Comparison of ENCODE assay signal across 11 cellular contexts in the genomic region with DNA sequence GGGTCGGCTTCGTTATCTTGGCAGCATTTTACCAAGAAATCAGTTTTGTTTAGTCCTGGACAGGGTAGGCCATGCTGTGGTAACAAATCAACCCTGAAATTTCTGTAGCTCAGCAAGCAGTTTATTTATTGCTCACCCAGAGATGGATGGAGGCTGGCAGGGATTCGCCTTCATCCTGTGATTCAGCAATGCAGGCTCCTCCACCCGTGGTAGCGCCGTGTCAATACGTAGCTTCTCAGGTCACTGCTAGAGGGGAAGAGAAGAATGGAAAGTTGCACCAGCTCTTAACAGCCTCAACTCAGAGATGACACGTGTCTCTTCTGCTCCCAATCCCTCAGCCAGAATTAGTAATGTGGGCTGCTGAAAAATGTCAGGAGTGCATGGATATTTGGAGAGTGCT.
A peak's percentile ranks its signal among the peaks of the same experiment; 100 is the strongest.
DNase-seq lines count a peak whose midpoint lies in the region.
"Had no signal": no experiment of that assay in that cellular context is flagged by ENCODE, and none has a peak within 500 bp of the region (broad histone marks: within the 10 kb centered on the region; RNA-seq: fewer than 3 reads in every experiment).

No MANE protein-coding gene starts in this region.

- DNase-seq in amniotic epithelial cell (ENCODE audit: low read depth) (peak; percentile 53), kidney tubule cell (ENCODE audit: low spot score) (peak; percentile 14), retina (peak; percentile 5), NCI-H748 treated with DMSO at 0.1 percent for 48 hours (lab: John Stamatoyannopoulos, UW) (no peak), NCI-H226 (no peak), cerebellar cortex (ENCODE audit: low spot score) (no peak)
- DNase-seq: ACHN; AML-193; Caco-2; CD4-positive, alpha-beta T cell; HCEC 1CT had no signal

Comparison
In these comparisons a context has a peak if more than half of its experiments do, and no peak if none do; other contexts are left out.
1. DNase-seq: peak in amniotic epithelial cell (single experiment), kidney tubule cell (single experiment) and retina (single experiment); none in NCI-H748 treated with DMSO at 0.1 percent for 48 hours (single experiment), NCI-H226 (single experiment) and cerebellar cortex (single experiment).